8 cellular contexts compared by ENCODE assay signal in genomic region chr2:172836386-172837200, GRCh38.
DNase-seq lines count a peak whose midpoint lies in the region; TF ChIP-seq lines count a peak whose summit lies in the region.

No MANE protein-coding gene starts in this region.

- no peak overlapping the region for H3K4me2 ChIP-seq in neuronal stem cell (ENCODE audit: insufficient read depth, low read length, poor library complexity, severe bottlenecking)

- H3K9me3 ChIP-seq in neuronal stem cell (replicated peaks in 1 of 2; ENCODE audit: control insufficient read depth in 2 of 2, insufficient read depth in 1 of 2, low read depth in 1 of 2, low read length in 2 of 2) = no peaks in the 10 kb centered on the region

- no peak overlapping the region for H2BK120ac ChIP-seq in neuronal stem cell (ENCODE audit: low read depth, low read length)

- H3K4me1 ChIP-seq in neuronal stem cell (ENCODE audit: control insufficient read depth in 2 of 2, insufficient read depth in 1 of 2, low read depth in 1 of 2, low read length in 2 of 2) = peaks cover 0 to 2% of the 10 kb centered on the region in 2 donors

- peak; percentile 8 for DNase-seq in GM12865 (ENCODE audit: low read depth)
- peak; percentile 91 for DNase-seq in NCI-H69 (lab: John Stamatoyannopoulos, UW)
- peak; percentile 97 for DNase-seq in epithelial cell of prostate (ENCODE audit: low read depth, low spot score)
- peak; percentile 91 for DNase-seq in renal cortical epithelial cell (ENCODE audit: low read depth)
- no peak for DNase-seq in D341Med (ENCODE audit: low spot score)
- no peak for DNase-seq in NCI-H524 treated with DMSO at 0.1 percent for 48 hours (lab: John Stamatoyannopoulos, UW)
- DNase-seq in neuronal stem cell (ENCODE audit: low spot score) = no peak
- no peak for DNase-seq in amniotic stem cell (lab: John Stamatoyannopoulos, UW)

- H3K27me3 ChIP-seq in neuronal stem cell (ENCODE audit: control insufficient read depth in 3 of 3, insufficient read depth in 3 of 3, low read depth in 1 of 3, low read length in 3 of 3) = no peaks in the 10 kb centered on the region

- H2BK5ac ChIP-seq in neuronal stem cell (ENCODE audit: low read length) = no peak overlapping the region

- H3K27ac ChIP-seq in epithelial cell of prostate (peak overlapping the region; percentile 93), neuronal stem cell (replicated peaks; ENCODE audit: low read length) (no peak overlapping the region)

- WGBS in neuronal stem cell (ENCODE audit: extremely low coverage in 2 of 2, insufficient read length in 2 of 2, insufficient replicate concordance in 1 of 2), 2 donors = no CpG with 5 or more reads among the region's 6 CpGs

- TF ChIP-seq CTCF in GM12865 (IDR thresholded peaks at IDR 0.05; ENCODE audit: insufficient read depth, low read depth, low read length, missing control alignments) = no peak

- H2AK5ac ChIP-seq in neuronal stem cell (ENCODE audit: low read depth, low read length) = no peak overlapping the region

- no peak overlapping the region for H2BK12ac ChIP-seq in neuronal stem cell (ENCODE audit: low read length)

- H3K14ac ChIP-seq in neuronal stem cell (ENCODE audit: low read length) = no peak overlapping the region

- no peaks in the 10 kb centered on the region for H3K79me1 ChIP-seq in neuronal stem cell (ENCODE audit: low read depth, low read length)

- H4K8ac ChIP-seq in neuronal stem cell (ENCODE audit: low read depth, low read length) = no peak overlapping the region

- H3K4ac ChIP-seq in neuronal stem cell (ENCODE audit: low read length) = no peak overlapping the region

- H3K36me3 ChIP-seq in neuronal stem cell (replicated peaks in 1 of 2; ENCODE audit: control insufficient read depth in 2 of 2, insufficient read depth in 2 of 2, low read length in 2 of 2) = no peaks in the 10 kb centered on the region

- H2BK15ac ChIP-seq in neuronal stem cell (ENCODE audit: low read length) = no peak overlapping the region

- no peak overlapping the region for H3K18ac ChIP-seq in neuronal stem cell (ENCODE audit: low read length)

- H4K91ac ChIP-seq in neuronal stem cell (ENCODE audit: low read depth, low read length, poor library complexity) = no peak overlapping the region

- no peak overlapping the region for H3K9ac ChIP-seq in neuronal stem cell (ENCODE audit: low read depth, low read length, poor library complexity)

- no peak overlapping the region for H2AFZ ChIP-seq in neuronal stem cell (ENCODE audit: low read length)

- no peak overlapping the region for H3K23ac ChIP-seq in neuronal stem cell (ENCODE audit: low read depth, low read length, poor library complexity)

- H3K4me3 ChIP-seq in GM12865 (ENCODE audit: low read depth, low read length) (no peak overlapping the region), neuronal stem cell (ENCODE audit: low read length in 2 of 2) (peak overlapping the region in 1 of 2 donors; percentile 14)

Comparison
In these comparisons a context has a peak if more than half of its experiments do, and no peak if none do; other contexts are left out.
1. DNase-seq: peak in GM12865 (single experiment), NCI-H69 (single experiment), epithelial cell of prostate (single experiment) and renal cortical epithelial cell (single experiment); none in D341Med (single experiment), NCI-H524 treated with DMSO at 0.1 percent for 48 hours (single experiment), neuronal stem cell (single experiment) and amniotic stem cell (single experiment).